Comparison of ENCODE assay signal across 1 cellular context in genomic region chr12:96368687-96369086, GRCh38.
A peak's percentile ranks its signal among the peaks of the same experiment; 100 is the strongest.
TF ChIP-seq lines count a peak whose summit lies in the region.

No MANE protein-coding gene starts in this region.

TF ChIP-seq in HepG2, 621 proteins besides CTCF, POLR2A, EP300 and RAD21 (continued from another document):
- TF ChIP-seq ZNF18 (CRISPR knock-in tag; IDR thresholded peaks at IDR 0.05; ENCODE audit: insufficient replicate concordance) (no peak), ZNF20 (CRISPR knock-in tag; IDR thresholded peaks at IDR 0.05) (no peak), ZNF260 (CRISPR knock-in tag; IDR thresholded peaks at IDR 0.05; ENCODE audit: borderline replicate concordance, low read depth) (no peak), ISL2 (CRISPR knock-in tag; IDR thresholded peaks at IDR 0.05) (no peak), ZFYVE20 (CRISPR knock-in tag; IDR thresholded peaks at IDR 0.05; ENCODE audit: borderline replicate concordance, low read depth) (no peak), PCBP1 (IDR thresholded peaks at IDR 0.05; ENCODE audit: borderline replicate concordance, low read depth, low read length) (peak; percentile 90; the same call in 1 of the 2 replicates), ZNF549 (CRISPR knock-in tag; IDR thresholded peaks at IDR 0.05) (no peak), PHF21A (CRISPR knock-in tag; IDR thresholded peaks at IDR 0.05) (no peak), MZF1 (CRISPR knock-in tag; IDR thresholded peaks at IDR 0.05; ENCODE audit: borderline replicate concordance) (no peak), HNRNPK (IDR thresholded peaks at IDR 0.05; ENCODE audit: low read depth, low read length, poor library complexity, severe bottlenecking) (peak; percentile 97), ZNF407 (CRISPR knock-in tag; IDR thresholded peaks at IDR 0.05; ENCODE audit: not compliant biosample characterization) (no peak), THAP7 (CRISPR knock-in tag; IDR thresholded peaks at IDR 0.05) (no peak), MAZ (IDR thresholded peaks at IDR 0.05; ENCODE audit: borderline replicate concordance, low read depth, low read length) (no peak), MAZ (CRISPR knock-in tag; IDR thresholded peaks at IDR 0.05; ENCODE audit: low read depth) (no peak)
TF ChIP-seq in HepG2: peak in this region for 2.
